ENCODE assay signal across 18 cellular contexts in the genomic region with DNA sequence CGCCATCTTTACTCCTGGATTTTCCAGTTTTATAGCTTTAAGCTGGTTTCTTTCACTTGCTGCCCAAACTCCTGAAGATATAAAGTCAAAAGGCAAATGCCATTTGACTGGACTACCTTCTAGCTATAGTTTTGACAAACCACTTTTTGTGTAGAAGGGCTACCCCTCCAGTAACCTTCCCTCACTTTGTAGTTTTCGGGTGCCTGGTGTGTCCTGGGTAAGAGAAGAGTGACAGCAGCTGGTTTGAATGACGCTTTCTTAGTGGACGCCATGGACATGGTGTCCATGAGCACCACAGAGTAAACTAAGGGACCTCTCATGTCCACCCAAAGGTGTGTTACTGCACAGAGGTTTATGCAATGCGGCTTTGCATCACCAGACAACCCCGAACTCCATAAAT.
"Had no signal": no experiment of that assay in that cellular context is flagged by ENCODE, and none has a peak within 500 bp of the region (broad histone marks: within the 10 kb centered on the region; RNA-seq: fewer than 3 reads in every experiment).

No MANE protein-coding gene starts in this region.

- ATAC-seq: activated CD4-positive, CD25-positive, alpha-beta regulatory T cell treated with anti-CD3 and anti-CD28 coated beads, Interleukin-2, amount 50 U/mL, for 24 hours; activated naive CD8-positive, alpha-beta T cell treated with anti-CD3 and anti-CD28 coated beads, Interleukin-2, amount 50 U/mL, for 24 hours; esophagus mucosa; natural killer cell treated with Interleukin-12 subunit alpha and Interleukin-12 subunit beta and Interleukin-15 and Interleukin-18, amount 100 ng/mL, for 72 hours; stimulated activated naive CD8-positive, alpha-beta T cell treated with anti-CD3 and anti-CD28 coated beads, Interleukin-15, Interleukin-2, amounts not matched to agents 100 U/mL and 50 U/mL, for 24 hours had no signal

- H3K4me3 ChIP-seq: mucosa of descending colon, ovary had no signal

- H3K27ac ChIP-seq: lower lobe of right lung, ovary, thoracic aorta had no signal

- H3K9me3 ChIP-seq: heart right ventricle, lower lobe of right lung, mucosa of descending colon, ovary, thoracic aorta, vagina had no signal

- H3K36me3 ChIP-seq: heart right ventricle, lower lobe of right lung, ovary, thoracic aorta, vagina had no signal

- H3K27me3 ChIP-seq: ovary, vagina had no signal

- DNase-seq: activated CD4-positive, alpha-beta memory T cell treated with anti-CD3 and anti-CD28 coated beads, Interleukin-2, amount 10 ng/mL, durations not matched to agents 7 days and 5 days; activated CD4-positive, alpha-beta T cell treated with anti-CD3 and anti-CD28 coated beads, Interleukin-2, amount 10 ng/mL, durations not matched to agents 7 days and 5 days; activated naive CD8-positive, alpha-beta T cell treated with anti-CD3 and anti-CD28 coated beads, Interleukin-2, amount 50 U/mL, for 24 hours; activated T-cell treated with anti-CD3 and anti-CD28 coated beads, Interleukin-2, amount 50 U/mL, for 48 hours; heart right ventricle; kidney glomerular epithelial cell; lower lobe of right lung; ovary; stimulated activated CD4-positive, alpha-beta T cell treated with anti-CD3 and anti-CD28 coated beads, Interleukin-12 subunit alpha, Interleukin-12 subunit beta, amount 100 ng/mL, for 4 hours; stimulated activated CD4-positive, alpha-beta T cell treated with anti-CD3 and anti-CD28 coated beads, Interleukin-4, amount 100 ng/mL, for 1 hour; stimulated activated naive CD8-positive, alpha-beta T cell treated with anti-CD3 and anti-CD28 coated beads, Interleukin-15, Interleukin-2, amounts not matched to agents 100 U/mL and 50 U/mL, for 24 hours; T-helper 9 cell had no signal
